In the genomic region with DNA sequence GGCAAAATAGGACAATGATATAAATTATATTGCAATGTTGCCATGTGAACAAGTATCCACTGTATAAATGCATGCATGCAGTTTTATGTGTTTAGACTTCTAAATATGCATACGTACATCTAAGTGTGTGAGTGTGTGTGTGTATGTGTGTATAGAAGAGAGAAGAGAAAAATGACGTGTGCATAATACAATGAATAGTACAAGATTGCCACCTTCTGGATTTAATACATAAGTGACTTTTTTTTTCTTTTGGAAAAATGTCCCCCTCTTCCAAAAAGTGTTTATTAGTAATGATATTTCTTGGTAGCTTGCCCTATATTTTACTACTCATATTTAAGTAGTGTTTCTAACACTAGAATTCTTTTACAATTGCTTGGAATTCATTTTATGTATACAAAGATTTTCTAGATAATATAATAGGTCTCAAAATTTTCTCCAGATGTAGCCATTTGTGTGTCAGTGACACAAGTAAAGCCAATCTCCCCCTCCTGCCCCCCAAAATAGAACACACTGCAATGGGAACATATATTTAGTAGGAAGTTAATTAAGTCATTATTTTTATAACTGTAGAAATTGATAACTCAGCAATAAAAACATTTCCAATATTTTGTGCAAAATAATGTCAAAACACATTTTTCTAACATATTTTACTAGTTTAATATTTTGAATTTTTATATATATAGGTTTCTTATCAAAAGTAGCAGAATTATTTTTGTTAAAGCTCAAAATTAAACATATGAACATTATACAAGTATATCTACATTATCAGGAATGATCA, we compare ENCODE assay signal across 10 cellular contexts.
DNase-seq lines count a peak whose midpoint lies in the region; ATAC-seq, FAIRE-seq and TF ChIP-seq lines count a peak whose summit lies in the region.
"Had no signal": no experiment of that assay in that cellular context is flagged by ENCODE, and none has a peak within 500 bp of the region (broad histone marks: within the 10 kb centered on the region; RNA-seq: fewer than 3 reads in every experiment).

No MANE protein-coding gene starts in this region.

- H4K20me1 ChIP-seq in Karpas-422 (ENCODE audit: insufficient read depth, low read depth, low read length), result no peaks in the 10 kb centered on the region
- H4K20me1 ChIP-seq in PC-9 (ENCODE audit: insufficient read depth), result no peaks in the 10 kb centered on the region

- H3K9ac ChIP-seq in Karpas-422 (ENCODE audit: low read length), result no peak overlapping the region

- no peaks in the 10 kb centered on the region for H3K9me2 ChIP-seq in Karpas-422 (replicated peaks; ENCODE audit: insufficient read depth, low read length)
- no peaks in the 10 kb centered on the region for H3K9me2 ChIP-seq in PC-9 (ENCODE audit: insufficient read depth)

- H3K9me3 ChIP-seq in BE2C (no peaks in the 10 kb centered on the region), Karpas-422 (ENCODE audit: low read length) (no peaks in the 10 kb centered on the region), PC-9 (ENCODE audit: insufficient read depth, low read depth) (no peaks in the 10 kb centered on the region), psoas muscle (no peaks in the 10 kb centered on the region)
- H3K9me3 ChIP-seq: testis had no signal

- no peak for ATAC-seq in foreskin keratinocyte
- no peak for ATAC-seq in psoas muscle

- peak; percentile 41; the same call in 1 of the 2 replicates for TF ChIP-seq CTCF in BE2C (IDR thresholded peaks at IDR 0.05; ENCODE audit: low read depth, low read length)
- peak; percentile 54 for TF ChIP-seq CTCF in PC-9 (conservative IDR thresholded peaks at IDR 0.05)
- peak; percentile 11 for TF ChIP-seq CTCF in foreskin keratinocyte (conservative IDR thresholded peaks at IDR 0.05)
- no peak for TF ChIP-seq CTCF in psoas muscle (IDR thresholded peaks at IDR 0.05)

- POLR2A ChIA-PET in PC-9 (lab: Charles Lee; ENCODE audit: unreplicated experiment), result no interaction called here

- H3K4me2 ChIP-seq in Karpas-422 (ENCODE audit: low read depth, low read length, poor library complexity, severe bottlenecking) (no peak overlapping the region), PC-9 (no peak overlapping the region)

- no peaks in the 10 kb centered on the region for H3K79me2 ChIP-seq in Karpas-422 (ENCODE audit: low read length)
- H3K79me2 ChIP-seq in PC-9 (ENCODE audit: low read depth), result no peaks in the 10 kb centered on the region

- CTCF ChIA-PET in PC-9 (lab: Charles Lee), result no interaction called here

- intact Hi-C loops in PC-9 (cut with micrococcal nuclease; ENCODE audit: unreplicated experiment), result loop anchor here (5.0 kb wide), 1 partner anchor 397 kb away; no protein-coding TSS in a partner anchor
- intact Hi-C loops in psoas muscle (cut with DNase I), result no loop called here

- H3K36me3 ChIP-seq in BE2C (no peaks in the 10 kb centered on the region), Karpas-422 (ENCODE audit: insufficient read depth, low read length) (no peaks in the 10 kb centered on the region), PC-9 (ENCODE audit: low read depth) (no peaks in the 10 kb centered on the region), psoas muscle (ENCODE audit: insufficient read depth in 1 of 2, low read depth in 1 of 2) (no peaks in the 10 kb centered on the region)

- H3K4me3 ChIP-seq in BE2C (ENCODE audit: low read depth, low read length) (no peak overlapping the region), Karpas-422 (ENCODE audit: low read length) (no peak overlapping the region), PC-9 (no peak overlapping the region), psoas muscle (no peak overlapping the region)
- H3K4me3 ChIP-seq: testis had no signal

- DNase-seq in BE2C, result no peak
- peak; percentile 87 for DNase-seq in Karpas-422
- no peak for DNase-seq in PC-9
- DNase-seq in foreskin keratinocyte, result peak in 1 of 2 donors; percentile 6
- DNase-seq in psoas muscle, result no peak
- no peak for DNase-seq in NCI-H524 treated with DMSO at 0.1 percent for 48 hours (lab: John Stamatoyannopoulos, UW)
- no peak for DNase-seq in iPS-NIHi7 (ENCODE audit: extremely low spot score)
- DNase-seq in urothelium cell line (ENCODE audit: low spot score), result no peak
- DNase-seq: H7, testis had no signal

- FAIRE-seq in urothelium cell line (lab: Jason Lieb, UNC), result no peak

- no TSS peak for BruUV-seq in PC-9 (replicated peaks; lab: Mats Ljungman, UMichigan)

- H2AFZ ChIP-seq in Karpas-422 (ENCODE audit: low read length) (no peak overlapping the region), PC-9 (no peak overlapping the region)

- H3K27ac ChIP-seq in Karpas-422 (ENCODE audit: low read length) (no peak overlapping the region), PC-9 (no peak overlapping the region), foreskin keratinocyte (no peak overlapping the region), psoas muscle (no peak overlapping the region)
- H3K27ac ChIP-seq: testis had no signal

- WGBS in psoas muscle, 3 donors, result 4 to 5% (median 4%) methylated on average over 2 of the region's 2 CpGs

- no peaks in the 10 kb centered on the region for H3F3A ChIP-seq in PC-9 (ENCODE audit: insufficient read depth, low read depth)

- H3K27me3 ChIP-seq in BE2C (no peaks in the 10 kb centered on the region), Karpas-422 (ENCODE audit: low read length) (no peaks in the 10 kb centered on the region), PC-9 (ENCODE audit: insufficient read depth, low read depth) (no peaks in the 10 kb centered on the region), foreskin keratinocyte (no peaks in the 10 kb centered on the region), psoas muscle (ENCODE audit: insufficient read depth in 3 of 3, low read length in 2 of 3) (no peaks in the 10 kb centered on the region)
- H3K27me3 ChIP-seq: testis had no signal

- H3K4me1 ChIP-seq in BE2C (no peaks in the 10 kb centered on the region), Karpas-422 (ENCODE audit: low read length) (peaks cover 16% of the 10 kb centered on the region), PC-9 (replicated peaks; ENCODE audit: insufficient read depth) (no peaks in the 10 kb centered on the region), foreskin keratinocyte (no peaks in the 10 kb centered on the region), psoas muscle (no peaks in the 10 kb centered on the region)
- H3K4me1 ChIP-seq: testis had no signal
